In the genomic region with DNA sequence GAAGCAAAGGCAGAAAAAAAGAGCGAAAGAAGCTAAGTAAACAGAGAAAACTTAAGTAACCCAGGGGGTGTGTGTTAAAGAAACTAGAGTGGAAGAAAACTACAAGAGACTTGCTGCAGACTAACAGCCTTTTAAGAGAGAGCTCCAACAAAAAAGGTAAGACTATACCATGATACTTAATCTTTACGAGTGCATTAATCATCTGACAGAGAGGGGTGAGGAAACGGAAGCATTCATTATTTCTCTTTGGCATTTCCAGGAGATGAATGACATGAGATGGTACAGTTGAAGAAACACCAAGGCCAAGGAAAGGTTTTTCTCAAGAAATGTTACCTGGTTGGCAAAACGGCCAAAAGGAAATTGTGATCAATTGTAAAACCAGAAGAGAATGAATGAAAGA, we compare ENCODE assay signal across 23 cellular contexts.
DNase-seq lines count a peak whose midpoint lies in the region; ATAC-seq and TF ChIP-seq lines count a peak whose summit lies in the region.
"Had no signal": no experiment of that assay in that cellular context is flagged by ENCODE, and none has a peak within 500 bp of the region (broad histone marks: within the 10 kb centered on the region; RNA-seq: fewer than 3 reads in every experiment).

No MANE protein-coding gene starts in this region.

- ATAC-seq in PC-3 (peak; percentile 33), GM19023 (IDR thresholded peaks at IDR 0.05; ENCODE audit: unreplicated experiment) (no peak), Right ventricle myocardium superior (ENCODE audit: poor library complexity) (no peak)
- ATAC-seq: A549; CD8-positive, alpha-beta T cell; GM12878; HCT116 had no signal

- POLR2A ChIA-PET in HEK293T (lab: Yijun Ruan, JAX): no interaction called here
- POLR2A ChIA-PET in PC-3 (lab: Charles Lee; ENCODE audit: unreplicated experiment): no interaction called here

- H3K27me3 ChIP-seq in ACC112 (ENCODE audit: insufficient read depth, low read length) (no peaks in the 10 kb centered on the region), PC-3 (ENCODE audit: low read length) (no peaks in the 10 kb centered on the region)
- H3K27me3 ChIP-seq: BLaER1 had no signal

- intact Hi-C loops in PC-3 (cut with micrococcal nuclease): no loop called here
- intact Hi-C loops in Right ventricle myocardium superior (cut with DNase I): no loop called here

- CTCF ChIA-PET in HEK293T (lab: Yijun Ruan, JAX) (no interaction called here), PC-3 (lab: Charles Lee) (no interaction called here)

- H3K4me3 ChIP-seq in ACC112 (ENCODE audit: low read depth, low read length) (no peak overlapping the region), PC-3 (ENCODE audit: low read length) (no peak overlapping the region)
- H3K4me3 ChIP-seq: A549, BLaER1, GM12878, GM23248 had no signal

- no peaks in the 10 kb centered on the region for H3F3A ChIP-seq in PC-3 (ENCODE audit: low read length, unreplicated experiment)

- H3K9ac ChIP-seq in PC-3 (ENCODE audit: low read length): no peak overlapping the region
- H3K9ac ChIP-seq: BLaER1, GM23248 had no signal

- H3K9me2 ChIP-seq in PC-3 (replicated peaks; ENCODE audit: low read length): no peaks in the 10 kb centered on the region

- H2AFZ ChIP-seq in ACC112 (ENCODE audit: low read length, unreplicated experiment) (peak overlapping the region; percentile 38), PC-3 (ENCODE audit: low read length) (no peak overlapping the region)
- H2AFZ ChIP-seq: GM23248 had no signal

- H3K4me2 ChIP-seq in PC-3 (ENCODE audit: low read length): peak overlapping the region; percentile 48; the same call in 1 of the 2 replicates
- H3K4me2 ChIP-seq: A549, BLaER1 had no signal

- H3K9me3 ChIP-seq in PC-3 (ENCODE audit: low read length): no peaks in the 10 kb centered on the region
- H3K9me3 ChIP-seq: A549, BLaER1, Caco-2 had no signal

- H3K79me2 ChIP-seq in ACC112 (ENCODE audit: control insufficient read depth, insufficient read depth, low read length, unreplicated experiment) (no peaks in the 10 kb centered on the region), PC-3 (ENCODE audit: low read length) (no peaks in the 10 kb centered on the region)

- no peaks in the 10 kb centered on the region for H4K20me1 ChIP-seq in PC-3 (ENCODE audit: low read length)
- H4K20me1 ChIP-seq: BLaER1 had no signal

- TF ChIP-seq CTCF in PC-3 (conservative IDR thresholded peaks at IDR 0.05; ENCODE audit: low read depth, low read length): no peak

- H3K4me1 ChIP-seq in ACC112 (ENCODE audit: control insufficient read depth, insufficient read depth, low read length, unreplicated experiment) (peaks cover 13% of the 10 kb centered on the region), PC-3 (ENCODE audit: insufficient read depth, low read length) (peaks cover 18% of the 10 kb centered on the region)
- H3K4me1 ChIP-seq: A549, BLaER1, Caco-2 had no signal

- H3K36me3 ChIP-seq in ACC112 (ENCODE audit: insufficient read depth, low read length): no peaks in the 10 kb centered on the region
- no peaks in the 10 kb centered on the region for H3K36me3 ChIP-seq in PC-3 (ENCODE audit: low read depth, low read length)
- H3K36me3 ChIP-seq: BLaER1 had no signal

- no TSS peak for BruUV-seq in PC-3 (replicated peaks; lab: Mats Ljungman, UMichigan)

- peak overlapping the region; percentile 83 for H3K27ac ChIP-seq in ACC112 (ENCODE audit: low read depth, low read length)
- H3K27ac ChIP-seq in PC-3 (ENCODE audit: low read length): peak overlapping the region; percentile 37; the same call in 1 of the 2 replicates
- H3K27ac ChIP-seq: A549, BLaER1, C4-2B, GM23248 had no signal

- DNase-seq in HEK293T (ENCODE audit: extremely low spot score): no peak
- DNase-seq in PC-3: peak; percentile 50
- peak; percentile 87 for DNase-seq in left kidney (ENCODE audit: low read depth, low spot score)
- DNase-seq in cerebellum (ENCODE audit: low spot score): no peak
- no peak for DNase-seq in Right ventricle myocardium superior
- DNase-seq: 8988T; Caco-2; CD4-positive, CD25-positive, alpha-beta regulatory T cell; CD8-positive, alpha-beta T cell; DMS 273 treated with DMSO at 0.1 percent for 48 hours; DMS79; EL; GDM1; GM23248; H9; HFFc6 had no signal

TF ChIP-seq in HEK293T, 16 proteins besides CTCF, POLR2A, EP300 and RAD21:
- TF ChIP-seq SUZ12 (IDR thresholded peaks at IDR 0.05) (no peak), NFRKB (IDR thresholded peaks at IDR 0.05) (no peak), PKNOX1 (IDR thresholded peaks at IDR 0.05) (peak; percentile 76), L3MBTL2 (conservative IDR thresholded peaks at IDR 0.05) (no peak), ARNT (IDR thresholded peaks at IDR 0.05) (no peak)

Comparison
In these comparisons a context has a peak if more than half of its experiments do, and no peak if none do; other contexts are left out.
1. DNase-seq: peak in PC-3 (single experiment) and left kidney (single experiment); none in HEK293T (single experiment), cerebellum (single experiment) and Right ventricle myocardium superior (single experiment).